In the genomic region with DNA sequence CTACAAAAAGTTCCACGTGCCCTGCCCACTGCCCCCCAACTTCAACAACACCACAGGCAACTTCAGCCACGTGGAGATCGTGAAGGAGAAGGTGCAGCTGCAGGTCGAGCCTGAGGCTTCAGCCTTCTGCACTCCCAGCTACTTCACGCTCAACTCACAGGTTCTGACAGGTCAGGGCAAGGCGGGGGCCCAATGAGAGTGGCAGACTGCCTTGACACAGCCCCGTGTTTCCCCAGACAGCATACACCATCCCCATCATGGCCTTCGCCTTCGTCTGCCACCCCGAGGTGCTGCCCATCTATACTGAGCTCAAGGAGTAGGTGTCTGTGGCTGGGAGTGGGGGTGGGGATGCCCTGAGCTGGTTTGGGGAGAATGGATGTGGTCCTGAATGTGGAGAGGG, we compare ENCODE assay signal across 18 cellular contexts. TPM values are rescaled to one million over a fixed set of nuclear protein-coding genes. Genes with fewer than 3 reads are reported as not detected.
A peak's percentile ranks its signal among the peaks of the same experiment; 100 is the strongest.
DNase-seq lines count a peak whose midpoint lies in the region; ATAC-seq lines count a peak whose summit lies in the region.
"Had no signal": no experiment of that assay in that cellular context is flagged by ENCODE, and none has a peak within 500 bp of the region (broad histone marks: within the 10 kb centered on the region; RNA-seq: fewer than 3 reads in every experiment).

No MANE protein-coding gene starts in this region.

- H3K4me1 Mint-ChIP-seq in T-helper 17 cell, result peaks cover 6% of the 10 kb centered on the region
- no peaks in the 10 kb centered on the region for H3K4me1 Mint-ChIP-seq in memory B cell
- H3K4me1 Mint-ChIP-seq: GM23338 had no signal

- ATAC-seq in T-helper 17 cell (no peak), esophagus mucosa (peak; percentile 66), memory B cell (ENCODE audit: low read depth) (no peak), HG03175 (IDR thresholded peaks at IDR 0.05; ENCODE audit: unreplicated experiment) (no peak)
- ATAC-seq: GM23338, HCT116 had no signal

- peak overlapping the region; percentile 39 for H3K27ac Mint-ChIP-seq in T-helper 17 cell
- peak overlapping the region; percentile 45 for H3K27ac Mint-ChIP-seq in memory B cell
- H3K27ac Mint-ChIP-seq: CD4-positive, alpha-beta T cell; GM23338; HFFc6 had no signal

- no peaks in the 10 kb centered on the region for H3K9me3 Mint-ChIP-seq in memory B cell
- H3K9me3 Mint-ChIP-seq: CD4-positive, alpha-beta T cell; GM23338; HFFc6 had no signal

- H3K27me3 Mint-ChIP-seq in T-helper 17 cell (peaks cover 5% of the 10 kb centered on the region), memory B cell (peaks cover 10% of the 10 kb centered on the region)
- H3K27me3 Mint-ChIP-seq: CD4-positive, alpha-beta T cell had no signal

- H3K4me3 Mint-ChIP-seq in T-helper 17 cell, result no peak overlapping the region
- no peak overlapping the region for H3K4me3 Mint-ChIP-seq in memory B cell
- H3K4me3 Mint-ChIP-seq: CD4-positive, alpha-beta T cell; GM23338; HFFc6 had no signal

- no peaks in the 10 kb centered on the region for H3K9me3 ChIP-seq in T-helper 17 cell (ENCODE audit: control insufficient read depth, low read length, poor library complexity, severe bottlenecking)
- H3K9me3 ChIP-seq: Caco-2 had no signal

- DNase-seq in T-helper 17 cell (no peak), memory B cell (ENCODE audit: low spot score in 2 of 2) (no peak), NCI-H2171 treated with DMSO at 0.1 percent for 48 hours (lab: John Stamatoyannopoulos, UW) (no peak), superior temporal gyrus (ENCODE audit: extremely low spot score) (no peak), NCI-H510A treated with DMSO at 0.1 percent for 48 hours (lab: John Stamatoyannopoulos, UW) (no peak)
- DNase-seq: AML-193; Caco-2; CD4-positive, alpha-beta T cell; DMS79; GDM1; H7; HFFc6 had no signal

- H3K36me3 Mint-ChIP-seq in T-helper 17 cell (ENCODE audit: low read depth) (no peaks in the 10 kb centered on the region), memory B cell (no peaks in the 10 kb centered on the region)

RNA-seq across cellular contexts. Expression of a gene that starts 12.6 kb away (rescaled TPM):
- total RNA-seq in T-helper 17 cell (under 1 TPM in 1 of 2 donors, not detected in 1; 0.78 TPM), esophagus mucosa (0.60 TPM)
- total RNA-seq: Daoy, HT-29 had no signal

RNA-seq across cellular contexts. Expression of a gene that starts 18.3 kb away (rescaled TPM):
- 100 to 1,000 TPM; 266 to 288 TPM for total RNA-seq in T-helper 17 cell
- total RNA-seq in esophagus mucosa, result 92.0 TPM

RNA-seq across cellular contexts. Expression of a gene that starts 26.3 kb away (rescaled TPM):
- total RNA-seq in T-helper 17 cell, result under 1 TPM in 1 of 2 donors, not detected in 1; 0.10 TPM
- total RNA-seq in esophagus mucosa, result 0.08 TPM
- total RNA-seq: Daoy, GM23338, H7, HFFc6 had no signal

RNA-seq across cellular contexts. Expression of a gene that starts 51.3 kb away (rescaled TPM):
- total RNA-seq in T-helper 17 cell, result 1 to 10 TPM; 1.7 to 1.8 TPM
- 2.4 TPM for total RNA-seq in esophagus mucosa
